ENCODE assay signal across 1 cellular context in the genomic region with DNA sequence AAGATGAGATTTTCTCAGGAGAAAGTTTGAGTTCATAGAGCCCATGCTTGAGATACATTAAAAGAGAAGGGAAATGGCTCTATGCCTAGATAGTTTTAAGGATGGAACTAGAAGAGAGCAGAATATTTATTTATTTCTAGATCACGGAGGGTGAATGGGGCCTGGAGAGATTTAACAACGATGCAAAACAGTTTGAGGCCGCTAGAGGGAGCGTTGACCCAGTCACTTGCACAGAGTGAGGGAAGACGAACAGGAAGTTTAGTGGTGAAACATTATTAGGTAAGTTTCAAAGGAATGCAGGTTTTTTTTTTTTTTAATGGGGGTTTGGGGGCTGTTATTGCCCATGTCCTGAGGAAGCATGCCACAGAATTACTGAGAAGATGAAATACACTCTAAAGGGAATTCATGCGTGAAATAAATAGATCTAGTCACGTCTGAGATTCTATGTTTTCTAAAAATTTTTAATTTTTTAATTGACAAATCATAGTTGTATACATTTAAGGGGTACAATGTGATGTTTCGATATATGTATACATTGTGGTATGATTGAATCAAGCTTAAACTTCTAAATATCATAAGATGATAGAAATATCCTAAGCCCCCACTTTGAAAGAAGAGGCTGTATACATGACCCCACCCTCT.
TF ChIP-seq lines count a peak whose summit lies in the region.

No MANE protein-coding gene starts in this region.

TF ChIP-seq in HepG2, 621 proteins besides CTCF, POLR2A, EP300 and RAD21:
- TF ChIP-seq GABPA (IDR thresholded peaks at IDR 0.05; ENCODE audit: low read depth, low read length) (no peak), GABPA (CRISPR knock-in tag; IDR thresholded peaks at IDR 0.05; ENCODE audit: low read depth) (peak; percentile 37; the same call in 1 of the 2 replicates), SMC3 (IDR thresholded peaks at IDR 0.05; ENCODE audit: low read length) (peak; percentile 16; the same call in 1 of the 2 replicates), XRCC5 (optimal IDR thresholded peaks at IDR 0.05; ENCODE audit: low read length) (peak; percentile 34), GABPB1 (CRISPR knock-in tag; IDR thresholded peaks at IDR 0.05) (peak; percentile 38; the same call in 1 of the 2 replicates), KLF16 (CRISPR knock-in tag; IDR thresholded peaks at IDR 0.05) (no peak), SATB2 (CRISPR knock-in tag; IDR thresholded peaks at IDR 0.05) (no peak), STAG1 (CRISPR knock-in tag; IDR thresholded peaks at IDR 0.05) (peak; percentile 12; the same call in 1 of the 2 replicates), ELF3 (CRISPR knock-in tag; IDR thresholded peaks at IDR 0.05) (no peak), ZNF644 (CRISPR knock-in tag; IDR thresholded peaks at IDR 0.05; ENCODE audit: low read depth) (0 out of 2 replicates have a peak, but pooled peaks have one; percentile 16)
